In the genomic region with DNA sequence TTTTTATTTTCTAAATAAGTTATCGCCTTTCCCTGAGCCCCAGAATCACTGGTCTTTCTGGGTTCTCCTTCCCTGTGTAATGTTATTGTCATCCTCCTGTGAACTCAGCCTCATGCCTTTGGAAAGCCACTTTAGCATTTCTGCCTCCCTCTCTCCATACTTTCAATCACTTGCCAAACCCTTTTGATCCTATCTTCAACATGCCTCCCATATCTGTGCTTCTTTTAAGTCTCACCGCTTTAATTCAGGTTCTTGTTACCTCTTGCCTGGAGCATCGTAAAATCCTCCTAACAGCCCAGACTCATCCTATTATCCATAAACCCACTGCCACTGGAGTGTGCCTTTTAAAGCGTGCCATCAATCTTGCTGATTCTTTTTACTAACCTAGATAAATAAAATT, we compare ENCODE assay signal across 28 cellular contexts.
"Had no signal": no experiment of that assay in that cellular context is flagged by ENCODE, and none has a peak within 500 bp of the region (broad histone marks: within the 10 kb centered on the region; RNA-seq: fewer than 3 reads in every experiment).

No MANE protein-coding gene starts in this region.

- H3K4me1 ChIP-seq: neural progenitor cell, parathyroid adenoma, psoas muscle, right lobe of liver, thyroid gland, uterus had no signal

- H3K4me2 ChIP-seq: neural progenitor cell had no signal

- H3K27me3 Mint-ChIP-seq: natural killer cell treated with Interleukin-12 subunit alpha and Interleukin-12 subunit beta and Interleukin-15 and Interleukin-18, amount 100 ng/mL, for 72 hours; progenitor cell of endocrine pancreas; stimulated activated naive CD8-positive, alpha-beta T cell treated with anti-CD3 and anti-CD28 coated beads, Interleukin-15, Interleukin-2, amounts not matched to agents 100 ng/mL and 50 ng/mL, for 24 hours had no signal

- H3K27ac ChIP-seq: neural progenitor cell, ovary, parathyroid adenoma, psoas muscle, right lobe of liver, sigmoid colon, stomach, thoracic aorta, thyroid gland, tibial nerve, upper lobe of right lung, uterus had no signal

- H3K27me3 ChIP-seq: neural progenitor cell, ovary, right lobe of liver, sigmoid colon, stomach, thyroid gland, tibial nerve, upper lobe of right lung, uterus had no signal

- H3K27ac Mint-ChIP-seq: naive thymus-derived CD8-positive, alpha-beta T cell; natural killer cell treated with Interleukin-12 subunit alpha and Interleukin-12 subunit beta and Interleukin-15 and Interleukin-18, amount 100 ng/mL, for 72 hours; neural progenitor cell; progenitor cell of endocrine pancreas; stimulated activated effector memory CD8-positive, alpha-beta T cell treated with anti-CD3 and anti-CD28 coated beads, Interleukin-12 subunit alpha, Interleukin-12 subunit beta, amount 100 ng/mL, for 72 hours; stimulated activated naive B cell treated with anti-CD40 and anti-IgM and Interleukin-4, amounts not matched to agents 10 μg/mL and 1 μg/mL and 100 μg/mL, for 72 hours; stimulated activated naive CD8-positive, alpha-beta T cell treated with anti-CD3 and anti-CD28 coated beads, Interleukin-15, Interleukin-2, amounts not matched to agents 100 ng/mL and 50 ng/mL, for 24 hours; type B pancreatic cell had no signal

- H3K4me3 Mint-ChIP-seq: naive thymus-derived CD8-positive, alpha-beta T cell; natural killer cell treated with Interleukin-12 subunit alpha and Interleukin-12 subunit beta and Interleukin-15 and Interleukin-18, amount 100 ng/mL, for 72 hours; neural progenitor cell; stimulated activated effector memory CD8-positive, alpha-beta T cell treated with anti-CD3 and anti-CD28 coated beads, Interleukin-12 subunit alpha, Interleukin-12 subunit beta, amount 100 ng/mL, for 72 hours; stimulated activated naive B cell treated with anti-CD40 and anti-IgM and Interleukin-4, amounts not matched to agents 10 μg/mL and 1 μg/mL and 100 μg/mL, for 72 hours; stimulated activated naive CD8-positive, alpha-beta T cell treated with anti-CD3 and anti-CD28 coated beads, Interleukin-15, Interleukin-2, amounts not matched to agents 100 ng/mL and 50 ng/mL, for 24 hours; type B pancreatic cell had no signal

- H2AFZ ChIP-seq: neural progenitor cell, parathyroid adenoma had no signal

- H3K36me3 Mint-ChIP-seq: naive thymus-derived CD8-positive, alpha-beta T cell; natural killer cell treated with Interleukin-12 subunit alpha and Interleukin-12 subunit beta and Interleukin-15 and Interleukin-18, amount 100 ng/mL, for 72 hours; neural progenitor cell; stimulated activated effector memory CD8-positive, alpha-beta T cell treated with anti-CD3 and anti-CD28 coated beads, Interleukin-12 subunit alpha, Interleukin-12 subunit beta, amount 100 ng/mL, for 72 hours; stimulated activated naive B cell treated with anti-CD40 and anti-IgM and Interleukin-4, amounts not matched to agents 10 μg/mL and 1 μg/mL and 100 μg/mL, for 72 hours; type B pancreatic cell had no signal

- H3K4me1 Mint-ChIP-seq: naive thymus-derived CD8-positive, alpha-beta T cell; neural progenitor cell; stimulated activated effector memory CD8-positive, alpha-beta T cell treated with anti-CD3 and anti-CD28 coated beads, Interleukin-12 subunit alpha, Interleukin-12 subunit beta, amount 100 ng/mL, for 72 hours; stimulated activated naive B cell treated with anti-CD40 and anti-IgM and Interleukin-4, amounts not matched to agents 10 μg/mL and 1 μg/mL and 100 μg/mL, for 72 hours had no signal

- FAIRE-seq: small intestine had no signal

- DNase-seq: naive thymus-derived CD8-positive, alpha-beta T cell; occipital lobe; ovary; posterior cingulate gyrus; psoas muscle; right cardiac atrium; right lobe of liver; sigmoid colon; small intestine; stimulated activated CD4-positive, alpha-beta T cell treated with anti-CD3 and anti-CD28 coated beads, Interleukin-15, amount 100 ng/mL, for 24 hours; stimulated activated CD4-positive, alpha-beta T cell treated with anti-CD3 and anti-CD28 coated beads, Interleukin-2, amount 100 ng/mL, for 24 hours; stimulated activated CD4-positive, alpha-beta T cell treated with anti-CD3 and anti-CD28 coated beads, Interleukin-2, amount 100 ng/mL, for 48 hours; stimulated activated CD4-positive, alpha-beta T cell treated with anti-CD3 and anti-CD28 coated beads, Interleukin-4, amount 100 ng/mL, for 24 hours; stimulated activated naive B cell treated with anti-CD40 and anti-IgM and Interleukin-4, amounts not matched to agents 10 μg/mL and 1 μg/mL and 100 μg/mL, for 72 hours; stimulated activated naive CD4-positive, alpha-beta T cell treated with Interleukin-2 at 50 U/mL for 16 hours; stomach; thyroid gland; upper lobe of right lung; uterus had no signal

- H3K79me2 ChIP-seq: parathyroid adenoma had no signal

- H3K9me3 ChIP-seq: ovary, psoas muscle, right lobe of liver, sigmoid colon, stomach, thoracic aorta, thyroid gland, tibial nerve, upper lobe of right lung, uterus had no signal

- ATAC-seq: naive thymus-derived CD8-positive, alpha-beta T cell; natural killer cell treated with Interleukin-12 subunit alpha and Interleukin-12 subunit beta and Interleukin-15 and Interleukin-18, amount 100 ng/mL, for 72 hours; psoas muscle; right lobe of liver; stimulated activated effector memory CD8-positive, alpha-beta T cell treated with anti-CD3 and anti-CD28 coated beads, Interleukin-12 subunit alpha, Interleukin-12 subunit beta, amount 100 ng/mL, for 72 hours; stimulated activated naive B cell treated with anti-CD40 and anti-IgM and Interleukin-4, amounts not matched to agents 10 μg/mL and 1 μg/mL and 100 μg/mL, for 72 hours; upper lobe of right lung had no signal

- H3K36me3 ChIP-seq: neural progenitor cell, ovary, right lobe of liver, sigmoid colon, stomach, thoracic aorta, thyroid gland, tibial nerve, upper lobe of right lung, uterus had no signal

- H3K4me3 ChIP-seq: neural progenitor cell, ovary, psoas muscle, right lobe of liver, sigmoid colon, stomach, thoracic aorta, thyroid gland, tibial nerve, upper lobe of right lung, uterus had no signal

- H3K9ac ChIP-seq: neural progenitor cell, parathyroid adenoma had no signal

- H3K9me3 Mint-ChIP-seq: type B pancreatic cell had no signal
